ENCODE assay signal across 1 cellular context in the genomic region with DNA sequence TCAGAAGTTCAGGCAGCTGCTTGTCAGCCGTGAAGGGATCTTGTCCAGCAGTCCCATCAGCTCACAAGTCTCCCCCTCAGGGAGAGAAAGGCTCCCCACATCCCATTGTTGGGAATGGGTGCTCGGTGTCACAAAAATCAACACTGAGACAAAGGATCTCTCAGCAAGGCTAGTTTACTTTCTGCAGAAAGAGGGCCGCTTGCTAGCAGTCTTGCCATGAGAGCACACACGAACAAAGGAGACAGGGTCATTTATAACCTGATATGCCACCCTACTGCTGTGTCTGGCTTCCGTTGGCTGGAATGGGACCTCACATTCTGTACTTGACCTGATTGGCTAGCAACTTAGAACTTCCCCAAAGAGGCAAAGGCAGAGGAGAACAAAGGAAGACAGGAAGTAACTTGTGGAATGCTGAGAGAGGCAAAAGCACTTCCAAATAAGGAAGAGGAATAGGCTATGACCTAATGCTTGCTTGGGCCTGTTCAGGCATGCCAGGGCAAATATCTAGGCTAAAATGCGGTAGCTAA.
TF ChIP-seq lines count a peak whose summit lies in the region.

No MANE protein-coding gene starts in this region.

TF ChIP-seq in neural cell, 6 proteins besides CTCF, POLR2A, EP300 and RAD21 (continued from another document):
- TF ChIP-seq POLR2AphosphoS5 (IDR thresholded peaks at IDR 0.05) = no peak
